Comparison of ENCODE assay signal across 8 cellular contexts in genomic region chr14:104723651-104724406, GRCh38. TPM values are rescaled to one million over a fixed set of nuclear protein-coding genes. Genes with fewer than 3 reads are reported as not detected.
DNase-seq lines count a peak whose midpoint lies in the region; ATAC-seq, FAIRE-seq and TF ChIP-seq lines count a peak whose summit lies in the region.

Gene ADSS1 (plus strand): TSS chr14:104724229. CDS start chr14:104724271, 42 bp downstream.

- peak; percentile 90 for ATAC-seq in GM12878
- no peak for ATAC-seq in HG02610 (IDR thresholded peaks at IDR 0.05; ENCODE audit: unreplicated experiment)

- peak within 1 kb of the TSS; percentile 79 for H2AFZ ChIP-seq in GM12878 (ENCODE audit: control insufficient read depth, low read depth, low read length)

- DNase-seq in 8988T (peak; percentile 94), GM13977 (ENCODE audit: low spot score) (peak; percentile 96), GM12878 (ENCODE audit: low read depth, low spot score) (no peak), iPS-NIHi11 (ENCODE audit: low spot score) (peak; percentile 96), spleen (peak; percentile 93)
- peak; percentile 56 for DNase-seq in T-helper 2 cell treated with Interferon-gamma antibody and Interleukin-4, amounts not matched to agents 5 μg/mL and 100 μg/mL, for 36 hours (ENCODE audit: low spot score)

- peak within 1 kb of the TSS; percentile 58 for H3K4me3 Mint-ChIP-seq in T-helper 2 cell treated with Interferon-gamma antibody and Interleukin-4, amounts not matched to agents 5 μg/mL and 100 μg/mL, for 36 hours

- intact Hi-C loops in GM12878 (cut with micrococcal nuclease; ENCODE audit: unreplicated experiment) = no loop called here
- intact Hi-C loops in spleen (cut with DNase I; ENCODE audit: low total_unique reads) = no loop called here

- in situ Hi-C loops in GM13977 (cut with MboI; ENCODE audit: low pct_unique_long_range_greater_than_20kb, low sequenced_read_pairs, unreplicated experiment) = no loop called here
- in situ Hi-C loops in GM12878 (cut with MboI) = no loop called here

- H4K20me1 ChIP-seq in GM12878 (ENCODE audit: control insufficient read depth, insufficient read depth) = no peaks in the 10 kb centered on the region

- RAD21 ChIA-PET in GM12878 (lab: Charles Lee; ENCODE audit: unreplicated experiment) = no interaction called here

- no TSS peak for BruUV-seq in GM12878 (replicated peaks; lab: Mats Ljungman, UMichigan)

- no peaks in the 10 kb centered on the region for H3K4me1 Mint-ChIP-seq in T-helper 2 cell treated with Interferon-gamma antibody and Interleukin-4, amounts not matched to agents 5 μg/mL and 100 μg/mL, for 36 hours (ENCODE audit: low read depth)

- TF ChIP-seq POLR2A in GM12878 (IDR thresholded peaks at IDR 0.05; ENCODE audit: low read depth, low read length) (peak; percentile 54), spleen (IDR thresholded peaks at IDR 0.05) (no peak)

- no peaks in the 10 kb centered on the region for H3K79me2 ChIP-seq in GM12878 (ENCODE audit: control insufficient read depth, insufficient read depth, low read length)

- H3K27ac Mint-ChIP-seq in T-helper 2 cell treated with Interferon-gamma antibody and Interleukin-4, amounts not matched to agents 5 μg/mL and 100 μg/mL, for 36 hours = no peak within 1 kb of the TSS

- no peaks in the 10 kb centered on the region for H3K9me3 Mint-ChIP-seq in T-helper 2 cell treated with Interferon-gamma antibody and Interleukin-4, amounts not matched to agents 5 μg/mL and 100 μg/mL, for 36 hours

- peaks cover 11% of the 10 kb centered on the region; the same call in 1 of the 2 replicates for H3K4me1 ChIP-seq in HUES48 (ENCODE audit: control insufficient read depth, insufficient read depth, low read length)
- H3K4me1 ChIP-seq in GM12878 (ENCODE audit: control insufficient read depth, insufficient read depth, low read length) = no peaks in the 10 kb centered on the region
- H3K4me1 ChIP-seq in spleen = peaks cover 5 to 43% (median 25%) of the 10 kb centered on the region in 6 donors

- peaks cover 9% of the 10 kb centered on the region for H3K36me3 Mint-ChIP-seq in T-helper 2 cell treated with Interferon-gamma antibody and Interleukin-4, amounts not matched to agents 5 μg/mL and 100 μg/mL, for 36 hours (ENCODE audit: low read depth)

- TF ChIP-seq RAD21 in GM12878 (IDR thresholded peaks at IDR 0.05; ENCODE audit: insufficient read depth, low read depth, low read length) = peak; percentile 34; the same call in 1 of the 2 replicates

- TF ChIP-seq CTCF in GM13977 (IDR thresholded peaks at IDR 0.05; ENCODE audit: extremely low read depth, insufficient read depth, missing control alignments) (peak; percentile 90), GM12878 (IDR thresholded peaks at IDR 0.05 in 2 of 3, conservative IDR thresholded peaks at IDR 0.05 in 1 of 3; ENCODE audit: control insufficient read depth in 2 of 3, extremely low read depth in 1 of 3, insufficient read depth in 1 of 3, low read depth in 3 of 3, low read length in 3 of 3) (peak; percentile 67 to 93 (median 87)), spleen (IDR thresholded peaks at IDR 0.05 in 8 of 11, conservative IDR thresholded peaks at IDR 0.05 in 3 of 11) (peak; percentile 75 to 99 (median 95))

- no peaks in the 10 kb centered on the region for H3K27me3 Mint-ChIP-seq in T-helper 2 cell treated with Interferon-gamma antibody and Interleukin-4, amounts not matched to agents 5 μg/mL and 100 μg/mL, for 36 hours (ENCODE audit: low read depth)

- H3K9ac ChIP-seq in HUES48 (ENCODE audit: low read depth, low read length) = no peak within 1 kb of the TSS
- H3K9ac ChIP-seq in GM12878 (ENCODE audit: control insufficient read depth, insufficient read depth, low read length) = no peak within 1 kb of the TSS

- H3K27me3 ChIP-seq in HUES48 (ENCODE audit: control insufficient read depth, insufficient read depth, low read length) (no peaks in the 10 kb centered on the region; the same call in none of the 2 replicates), GM12878 (replicated peaks in 1 of 2; ENCODE audit: control insufficient read depth in 2 of 2, insufficient read depth in 2 of 2, low read length in 1 of 2) (peaks cover 0 to 4% of the 10 kb centered on the region in 2 experiments; a peak in 1 of 4 replicates), spleen (replicated peaks in 1 of 7) (peaks cover 0 to 11% (median 0%) of the 10 kb centered on the region in 7 donors)

- CTCF ChIA-PET in GM12878 (lab: Yijun Ruan, JAX) = interaction anchor here (0.6 to 1.2 kb wide), 2 partner anchors 15 to 102 kb away, joined by 4 to 5 read pairs; no protein-coding TSS in a partner anchor

- H3K27ac ChIP-seq in HUES48 (ENCODE audit: low read depth, low read length) (no peak within 1 kb of the TSS), GM12878 (ENCODE audit: control insufficient read depth, insufficient read depth) (no peak within 1 kb of the TSS), spleen (peak within 1 kb of the TSS in 5 of 8 donors; percentile 57 to 78 (median 68))

- no peak for FAIRE-seq in GM12878 (lab: Jason Lieb, UNC)

- no peaks in the 10 kb centered on the region for H3K9me3 ChIP-seq in HUES48 (ENCODE audit: control insufficient read depth, insufficient read depth, low read length)
- no peaks in the 10 kb centered on the region for H3K9me3 ChIP-seq in GM12878 (replicated peaks; ENCODE audit: control insufficient read depth, insufficient read depth, low read length)
- no peaks in the 10 kb centered on the region for H3K9me3 ChIP-seq in spleen

- H3K4me2 ChIP-seq in GM12878 (ENCODE audit: control insufficient read depth, insufficient read depth) = peak within 1 kb of the TSS; percentile 87

- H3K36me3 ChIP-seq in HUES48 (ENCODE audit: control insufficient read depth, insufficient read depth, low read length) (no peaks in the 10 kb centered on the region), GM12878 (ENCODE audit: control insufficient read depth in 2 of 2, insufficient read depth in 2 of 2, low read length in 1 of 2) (no peaks in the 10 kb centered on the region), spleen (peaks cover 0 to 23% (median 8%) of the 10 kb centered on the region in 6 donors)

- H3K4me3 ChIP-seq in HUES48 (ENCODE audit: low read depth, low read length) = peak within 1 kb of the TSS; percentile 79
- H3K4me3 ChIP-seq in GM12878 = peak within 1 kb of the TSS; percentile 73; the same call in 1 of the 2 replicates
- H3K4me3 ChIP-seq in spleen = peak within 1 kb of the TSS; percentile 57 to 97 (median 78)

- TF ChIP-seq EP300 in GM12878 (IDR thresholded peaks at IDR 0.05; ENCODE audit: borderline replicate concordance in 1 of 2, control insufficient read depth in 1 of 2, low read depth in 2 of 2, low read length in 2 of 2) = no peak

- POLR2A ChIA-PET in GM12878 (lab: Charles Lee) = no interaction called here

- WGBS in GM12878 (ENCODE audit: insufficient coverage, insufficient replicate concordance, low lambda C conversion rate, missing lambda C conversion rate) = 2% methylated on average over 50 of the region's 82 CpGs
- 0 to 1% (median 0%) methylated on average over 6 to 82 of the region's 82 CpGs for WGBS in spleen, 5 donors

- SMC1A ChIA-PET in GM12878 (lab: Charles Lee; ENCODE audit: uncharacterized antibody, unreplicated experiment) = interaction anchor here (1.2 to 1.3 kb wide), 2 partner anchors 25 to 29 kb away, joined by 3 to 4 read pairs; no protein-coding TSS in a partner anchor

TF ChIP-seq in GM12878, 131 proteins besides CTCF, POLR2A, EP300 and RAD21 (continues in another document):
- TF ChIP-seq SMARCA5 (IDR thresholded peaks at IDR 0.05) (peak; percentile 55; the same call in 1 of the 2 replicates), ZNF217 (IDR thresholded peaks at IDR 0.05) (peak; percentile 61; the same call in 1 of the 2 replicates), NBN (IDR thresholded peaks at IDR 0.05) (peak; percentile 27; the same call in 1 of the 2 replicates), CHD4 (IDR thresholded peaks at IDR 0.05) (no peak), NRF1 (conservative IDR thresholded peaks at IDR 0.05; ENCODE audit: low read depth, low read length) (no peak), GATAD2B (conservative IDR thresholded peaks at IDR 0.05; ENCODE audit: low read depth) (peak; percentile 75)
- TF ChIP-seq, protein P1, sequence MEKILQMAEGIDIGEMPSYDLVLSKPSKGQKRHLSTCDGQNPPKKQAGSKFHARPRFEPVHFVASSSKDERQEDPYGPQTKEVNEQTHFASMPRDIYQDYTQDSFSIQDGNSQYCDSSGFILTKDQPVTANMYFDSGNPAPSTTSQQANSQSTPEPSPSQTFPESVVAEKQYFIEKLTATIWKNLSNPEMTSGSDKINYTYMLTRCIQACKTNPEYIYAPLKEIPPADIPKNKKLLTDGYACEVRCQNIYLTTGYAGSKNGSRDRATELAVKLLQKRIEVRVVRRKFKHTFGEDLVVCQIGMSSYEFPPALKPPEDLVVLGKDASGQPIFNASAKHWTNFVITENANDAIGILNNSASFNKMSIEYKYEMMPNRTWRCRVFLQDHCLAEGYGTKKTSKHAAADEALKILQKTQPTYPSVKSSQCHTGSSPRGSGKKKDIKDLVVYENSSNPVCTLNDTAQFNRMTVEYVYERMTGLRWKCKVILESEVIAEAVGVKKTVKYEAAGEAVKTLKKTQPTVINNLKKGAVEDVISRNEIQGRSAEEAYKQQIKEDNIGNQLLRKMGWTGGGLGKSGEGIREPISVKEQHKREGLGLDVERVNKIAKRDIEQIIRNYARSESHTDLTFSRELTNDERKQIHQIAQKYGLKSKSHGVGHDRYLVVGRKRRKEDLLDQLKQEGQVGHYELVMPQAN (conservative IDR thresholded peaks at IDR 0.05) = 0 out of 2 replicates have a peak, but pooled peaks have one; percentile 15

RNA-seq across cellular contexts. Expression of gene ADSS1, which starts in this region (rescaled TPM):
- 0.96 TPM in 1 of 2 replicates, not detected in the other for total RNA-seq in GM12878 (2013; cell fraction: nucleolus; rRNA removed)
- total RNA-seq in GM12878 (2014; rRNA removed) (not detected in 2 replicates), GM12878 (2014; rRNA removed; fragmentation: Illumina TruSeq; extraction: Trizol) (not detected in 2 replicates), GM12878 (2021) (0.28 TPM in 1 of 2 replicates, not detected in the other), spleen (10 to 100 TPM in 1 of 7 donors, 1 to 10 TPM in 6; 2.7 to 11.7 (median 8.3) TPM)
- polyA plus RNA-seq in GM12878 (2011; ENCODE audit: low read depth) = not detected
- polyA plus RNA-seq in GM12878 (2011; rRNA removed) (0.19 and 0.39 TPM in 2 replicates), GM12878 (2014; fragmentation: Illumina TruSeq; extraction: Trizol) (0.12 TPM in 1 of 2 replicates, not detected in the other), GM12878 (2014; fragmentation: Nextera tagmentation; extraction: Ambion mirVana) (under 1 TPM in 1 of 2 experiments, not detected in 1; 0.11 TPM), GM12878 (2014; rRNA removed) (0.45 TPM in 1 of 2 replicates, not detected in the other), GM12878 (2016; fragmentation: Nextera tagmentation; extraction: Ambion mirVana) (not detected), spleen (1 to 10 TPM; 3.0 to 3.7 (median 3.2) TPM)
- 0.08 and 0.21 TPM in 2 replicates for polyA plus RNA-seq in GM12878 (2011; cell fraction: cytosol; rRNA removed)
- polyA plus RNA-seq in GM12878 (2011; cell fraction: nucleus; rRNA removed) = 0.87 and 1.3 TPM in 2 replicates
- polyA plus RNA-seq in GM12878 (2012) = 0.22 and 0.65 TPM in 2 replicates
- 0.10 TPM in 1 of 2 replicates, not detected in the other for polyA minus RNA-seq in GM12878 (2011; rRNA and poly(A)+ RNA removed)
- polyA minus RNA-seq in GM12878 (2011; cell fraction: cytosol; rRNA and poly(A)+ RNA removed) = not detected in 2 replicates
- 0.38 TPM in 1 of 2 replicates, not detected in the other for polyA minus RNA-seq in GM12878 (2011; cell fraction: nucleus; rRNA and poly(A)+ RNA removed)

Comparison
In these comparisons a context has a peak if more than half of its experiments do, and no peak if none do; other contexts are left out.
1. H3K27ac ChIP-seq: peak in spleen (5 of 8); none in HUES48 (single experiment) and GM12878 (single experiment).
2. Peak in every context shown above with its lines, with median percentiles within 50 percentile points of each other: CTCF ChIP-seq and H3K4me3 ChIP-seq.